Comparison of ENCODE assay signal across 8 cellular contexts in the genomic region with DNA sequence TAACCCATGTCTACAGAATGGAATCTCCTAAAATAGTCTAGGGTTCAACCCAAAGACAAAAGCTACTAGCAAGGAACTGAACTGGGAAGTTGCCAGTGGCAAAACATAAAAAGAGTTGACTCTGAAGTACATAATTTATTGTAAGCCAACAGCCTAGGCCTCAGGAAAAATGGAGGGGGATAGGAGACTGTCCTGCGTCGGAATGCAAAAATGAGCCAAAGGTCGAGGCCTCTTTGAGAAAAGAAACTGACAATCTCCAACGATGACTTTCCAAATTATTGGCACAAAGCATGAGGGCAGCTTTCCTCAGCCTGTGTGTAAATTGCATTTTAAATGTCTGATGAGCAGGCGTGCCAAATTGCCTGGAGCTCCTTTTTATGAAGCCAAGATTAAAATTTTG. TPM values are rescaled to one million over a fixed set of nuclear protein-coding genes. Genes with fewer than 3 reads are reported as not detected.
DNase-seq lines count a peak whose midpoint lies in the region; ATAC-seq and TF ChIP-seq lines count a peak whose summit lies in the region.

No MANE protein-coding gene starts in this region.

- no peak overlapping the region for H4K8ac ChIP-seq in H9 (replicated peaks; ENCODE audit: insufficient read length, low read depth, low read length)

- no peaks in the 10 kb centered on the region; a peak in 1 of 7 replicates for H3K36me3 Mint-ChIP-seq in H9 (ENCODE audit: insufficient read depth in 1 of 3, low read depth in 3 of 3)
- H3K36me3 Mint-ChIP-seq in activated T-helper 17 cell treated with anti-CD3 and anti-CD28 coated beads, Interleukin-2, amount 50 U/mL, for 72 hours (ENCODE audit: low read depth) = peaks cover 6% of the 10 kb centered on the region
- H3K36me3 Mint-ChIP-seq in glutamatergic neuron (ENCODE audit: unreplicated experiment) = peaks cover 4% of the 10 kb centered on the region

- H3K4me1 ChIP-seq in H9 (ENCODE audit: insufficient read depth, low read length) (no peaks in the 10 kb centered on the region), smooth muscle cell (ENCODE audit: low read depth) (peaks cover 23% of the 10 kb centered on the region)

- no peak overlapping the region for H3K4ac ChIP-seq in H9 (ENCODE audit: low read depth, low read length)

- ATAC-seq in activated T-helper 17 cell treated with anti-CD3 and anti-CD28 coated beads, Interleukin-2, amount 50 U/mL, for 72 hours (replicated peaks) = no peak
- ATAC-seq in GM21619 (IDR thresholded peaks at IDR 0.05; ENCODE audit: unreplicated experiment) (no peak), GM21526 (IDR thresholded peaks at IDR 0.05; ENCODE audit: low FRiP score, unreplicated experiment) (no peak), GM21390 (IDR thresholded peaks at IDR 0.05; ENCODE audit: unreplicated experiment) (no peak)

- WGBS in H9 (ENCODE audit: extremely low coverage, insufficient read length, low lambda C conversion rate) = no CpG with 5 or more reads among the region's 5 CpGs
- 68% methylated on average over 5 of the region's 5 CpGs for WGBS in smooth muscle cell (ENCODE audit: low lambda C conversion rate)

- no peak overlapping the region for H4K5ac ChIP-seq in H9 (ENCODE audit: insufficient read length, low read depth, low read length)

- H2BK12ac ChIP-seq in H9 (ENCODE audit: insufficient read length, low read depth, low read length) = no peak overlapping the region

- no peak overlapping the region for H2BK120ac ChIP-seq in H9 (ENCODE audit: low read depth, low read length, poor library complexity, severe bottlenecking)

- H3K4me2 ChIP-seq in H9 (ENCODE audit: insufficient read depth, insufficient read length, low read length) = peak overlapping the region; percentile 97
- H3K4me2 ChIP-seq in smooth muscle cell = peak overlapping the region; percentile 82

- H3K9me3 Mint-ChIP-seq in H9 = no peaks in the 10 kb centered on the region; a peak in 2 of 5 replicates
- no peaks in the 10 kb centered on the region for H3K9me3 Mint-ChIP-seq in activated T-helper 17 cell treated with anti-CD3 and anti-CD28 coated beads, Interleukin-2, amount 50 U/mL, for 72 hours
- H3K9me3 Mint-ChIP-seq in glutamatergic neuron (ENCODE audit: unreplicated experiment) = peaks cover 16% of the 10 kb centered on the region

- H3F3A ChIP-seq in smooth muscle cell (ENCODE audit: low read depth) = no peaks in the 10 kb centered on the region

- H3K27me3 ChIP-seq in H9 (ENCODE audit: insufficient read depth, low read length) (peaks cover 57% of the 10 kb centered on the region), smooth muscle cell (ENCODE audit: low read depth) (peaks cover 57% of the 10 kb centered on the region)

- DNase-seq in H9 (no peak), glutamatergic neuron (no peak), smooth muscle cell (lab: John Stamatoyannopoulos, UW; ENCODE audit: unreplicated experiment) (no peak), NCI-H510A (lab: John Stamatoyannopoulos, UW) (no peak)

- H2BK15ac ChIP-seq in H9 (ENCODE audit: low read depth, low read length) = no peak overlapping the region

- H3K4me3 Mint-ChIP-seq in H9 (peak overlapping the region in 1 of 2 experiments; percentile 92; a peak in 2 of 5 replicates), glutamatergic neuron (ENCODE audit: unreplicated experiment) (peak overlapping the region; percentile 49)
- peak overlapping the region; percentile 75 for H3K4me3 Mint-ChIP-seq in activated T-helper 17 cell treated with anti-CD3 and anti-CD28 coated beads, Interleukin-2, amount 50 U/mL, for 72 hours

- H3K79me1 ChIP-seq in H9 (ENCODE audit: insufficient read depth, low read depth, low read length, poor library complexity, severe bottlenecking) = no peaks in the 10 kb centered on the region

- H4K20me1 ChIP-seq in H9 (ENCODE audit: control insufficient read depth, insufficient read depth, insufficient read length) = no peaks in the 10 kb centered on the region
- H4K20me1 ChIP-seq in smooth muscle cell (ENCODE audit: low read depth) = peaks cover 49% of the 10 kb centered on the region

- no peak overlapping the region for H3K18ac ChIP-seq in H9 (ENCODE audit: insufficient read length, low read depth, low read length)

- no peak overlapping the region for H2BK20ac ChIP-seq in H9 (ENCODE audit: low read depth, low read length, poor library complexity, severe bottlenecking)

- H3K9me3 ChIP-seq in H9 (ENCODE audit: control insufficient read depth, low read depth, low read length) (no peaks in the 10 kb centered on the region), smooth muscle cell (replicated peaks; ENCODE audit: low read depth) (no peaks in the 10 kb centered on the region)

- no peak overlapping the region for H2AFZ ChIP-seq in H9 (ENCODE audit: low read length)
- no peak overlapping the region for H2AFZ ChIP-seq in smooth muscle cell (ENCODE audit: low read depth)

- H3K14ac ChIP-seq in H9 (ENCODE audit: insufficient read depth, low read length) = no peak overlapping the region

- H2BK5ac ChIP-seq in H9 (ENCODE audit: insufficient read length, low read length) = no peak overlapping the region

- H2AK5ac ChIP-seq in H9 (ENCODE audit: insufficient read length, low read length) = no peak overlapping the region

- peak overlapping the region; percentile 66 for H3K4me3 ChIP-seq in smooth muscle cell

- no peak overlapping the region for H3K56ac ChIP-seq in H9 (ENCODE audit: insufficient read length, low read depth, low read length)

- no peak for TF ChIP-seq CTCF in H9 (conservative IDR thresholded peaks at IDR 0.05)
- TF ChIP-seq CTCF in glutamatergic neuron (IDR thresholded peaks at IDR 0.05; ENCODE audit: partially characterized antibody, unreplicated experiment) = no peak
- TF ChIP-seq CTCF in smooth muscle cell (IDR thresholded peaks at IDR 0.05; ENCODE audit: borderline replicate concordance, insufficient read depth, poor library complexity, severe bottlenecking) = no peak

- H3K79me2 ChIP-seq in H9 (ENCODE audit: insufficient read depth, low read length) = no peaks in the 10 kb centered on the region
- peaks cover 6% of the 10 kb centered on the region for H3K79me2 ChIP-seq in smooth muscle cell (ENCODE audit: low read depth)

- H4K91ac ChIP-seq in H9 (ENCODE audit: insufficient read length, low read depth, low read length) = no peak overlapping the region

- peaks cover 50 to 54% of the 10 kb centered on the region in 2 experiments for H3K4me1 Mint-ChIP-seq in H9
- peaks cover 19% of the 10 kb centered on the region for H3K4me1 Mint-ChIP-seq in activated T-helper 17 cell treated with anti-CD3 and anti-CD28 coated beads, Interleukin-2, amount 50 U/mL, for 72 hours
- H3K4me1 Mint-ChIP-seq in glutamatergic neuron (ENCODE audit: low read depth, unreplicated experiment) = peaks cover 24% of the 10 kb centered on the region

- H3K27ac ChIP-seq in H9 (ENCODE audit: insufficient read length, low read depth, low read length) (no peak overlapping the region), smooth muscle cell (ENCODE audit: low read depth) (no peak overlapping the region)

- H3K27ac Mint-ChIP-seq in H9 (no peak overlapping the region), glutamatergic neuron (ENCODE audit: unreplicated experiment) (no peak overlapping the region)
- H3K27ac Mint-ChIP-seq in activated T-helper 17 cell treated with anti-CD3 and anti-CD28 coated beads, Interleukin-2, amount 50 U/mL, for 72 hours = no peak overlapping the region

- peaks cover 90% of the 10 kb centered on the region for H3K27me3 Mint-ChIP-seq in H9 (ENCODE audit: low read depth)
- peaks cover 69% of the 10 kb centered on the region for H3K27me3 Mint-ChIP-seq in activated T-helper 17 cell treated with anti-CD3 and anti-CD28 coated beads, Interleukin-2, amount 50 U/mL, for 72 hours
- H3K27me3 Mint-ChIP-seq in glutamatergic neuron (ENCODE audit: unreplicated experiment) = peaks cover 35% of the 10 kb centered on the region

- H3K9ac ChIP-seq in H9 (ENCODE audit: extremely low read depth, insufficient read length, low read length) = no peak overlapping the region
- H3K9ac ChIP-seq in smooth muscle cell (ENCODE audit: low read depth) = peak overlapping the region; percentile 42

- H3K23ac ChIP-seq in H9 (ENCODE audit: insufficient read length, low read depth, low read length) = no peak overlapping the region

- no peak overlapping the region for H3T11ph ChIP-seq in H9 (ENCODE audit: low read length)

- peaks cover 46% of the 10 kb centered on the region for H3K23me2 ChIP-seq in H9 (ENCODE audit: insufficient read length, low read depth, low read length, poor library complexity, severe bottlenecking)

- H3K36me3 ChIP-seq in smooth muscle cell (ENCODE audit: low read depth) = no peaks in the 10 kb centered on the region

RNA-seq across cellular contexts. Expression of a gene that starts 2.1 kb away (rescaled TPM):
- total RNA-seq in H9 (2021) (0.96 and 1.4 TPM in 2 replicates), glutamatergic neuron (ENCODE audit: unreplicated experiment) (2.4 TPM), smooth muscle cell (154 and 214 TPM in 2 replicates)
- total RNA-seq in activated T-helper 17 cell treated with anti-CD3 and anti-CD28 coated beads, Interleukin-2, amount 50 U/mL, for 72 hours = not detected
- 27.9 and 44.2 TPM in 2 replicates for polyA plus RNA-seq in smooth muscle cell

RNA-seq across cellular contexts. Expression of a gene that starts 39.9 kb away (rescaled TPM):
- 508 and 516 TPM in 2 replicates for total RNA-seq in H9 (2021)
- 100 to 1,000 TPM; 260 to 372 TPM for total RNA-seq in activated T-helper 17 cell treated with anti-CD3 and anti-CD28 coated beads, Interleukin-2, amount 50 U/mL, for 72 hours
- 527 TPM for total RNA-seq in glutamatergic neuron (ENCODE audit: unreplicated experiment)
- 321 and 1,287 TPM in 2 replicates for total RNA-seq in smooth muscle cell
- polyA plus RNA-seq in smooth muscle cell = 771 and 802 TPM in 2 replicates

Comparison
In these comparisons a context has a peak if more than half of its experiments do, and no peak if none do; other contexts are left out.
1. RNA of a gene that starts 2.1 kb away (total RNA-seq): 154 to 214 TPM in smooth muscle cell; 2.4 TPM in glutamatergic neuron (single experiment), 0.96 to 1.4 TPM in H9 and not detected in activated T-helper 17 cell treated with anti-CD3 and anti-CD28 coated beads, Interleukin-2, amount 50 U/mL, for 72 hours; every median in the first group is over 10 times any median in the second.